Comparison of ENCODE assay signal across 20 cellular contexts in the genomic region with DNA sequence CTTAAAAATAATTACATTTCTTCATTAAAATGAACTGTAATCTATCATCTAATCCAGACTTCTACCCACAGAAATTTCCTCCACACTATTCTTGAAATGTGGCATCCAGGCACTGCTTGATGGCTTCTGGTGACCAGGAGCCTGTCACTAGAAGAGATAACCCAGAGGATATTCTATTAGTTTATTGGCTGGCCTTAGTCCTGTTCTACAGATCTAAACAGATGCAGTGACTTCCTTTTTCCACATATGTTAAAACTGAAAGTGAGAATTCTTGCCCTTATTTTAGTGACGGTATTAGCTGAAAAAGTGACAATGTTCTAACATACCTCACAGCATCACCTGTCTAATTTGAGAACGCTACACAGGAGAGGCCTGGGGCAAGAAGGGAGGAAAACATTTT.
DNase-seq lines count a peak whose midpoint lies in the region; ATAC-seq, FAIRE-seq and TF ChIP-seq lines count a peak whose summit lies in the region.
"Had no signal": no experiment of that assay in that cellular context is flagged by ENCODE, and none has a peak within 500 bp of the region (broad histone marks: within the 10 kb centered on the region; RNA-seq: fewer than 3 reads in every experiment).

No MANE protein-coding gene starts in this region.

- peaks cover 4 to 5% of the 10 kb centered on the region in 2 donors for H3K9me3 Mint-ChIP-seq in stimulated activated naive B cell treated with anti-CD40 and anti-IgM and Interleukin-4, amounts not matched to agents 10 μg/mL and 1 μg/mL and 100 μg/mL, for 72 hours
- H3K9me3 Mint-ChIP-seq: activated naive CD8-positive, alpha-beta T cell treated with anti-CD3 and anti-CD28 coated beads for 36 hours had no signal

- H3K36me3 ChIP-seq in hepatocyte (replicated peaks; ENCODE audit: insufficient read depth, low read depth) (no peaks in the 10 kb centered on the region), adrenal gland (replicated peaks in 1 of 2) (no peaks in the 10 kb centered on the region)
- H3K36me3 ChIP-seq: SJCRH30 had no signal

- no peaks in the 10 kb centered on the region for H3K79me2 ChIP-seq in hepatocyte

- no peaks in the 10 kb centered on the region for H3K27me3 Mint-ChIP-seq in stimulated activated naive B cell treated with anti-CD40 and anti-IgM and Interleukin-4, amounts not matched to agents 10 μg/mL and 1 μg/mL and 100 μg/mL, for 72 hours
- H3K27me3 Mint-ChIP-seq: activated naive CD8-positive, alpha-beta T cell treated with anti-CD3 and anti-CD28 coated beads for 36 hours; IgD-negative memory B cell had no signal

- no peak overlapping the region for H3K27ac Mint-ChIP-seq in stimulated activated naive B cell treated with anti-CD40 and anti-IgM and Interleukin-4, amounts not matched to agents 10 μg/mL and 1 μg/mL and 100 μg/mL, for 72 hours
- H3K27ac Mint-ChIP-seq: activated naive CD8-positive, alpha-beta T cell treated with anti-CD3 and anti-CD28 coated beads for 36 hours; IgD-negative memory B cell had no signal

- intact Hi-C loops in adrenal gland (cut with DNase I) = no loop called here
- intact Hi-C loops in dorsolateral prefrontal cortex (cut with DNase I) = no loop called here

- no peak overlapping the region for H3K4me2 ChIP-seq in hepatocyte

- H3K4me3 ChIP-seq in hepatocyte = no peak overlapping the region
- no peak overlapping the region for H3K4me3 ChIP-seq in adrenal gland
- peak overlapping the region in 3 of 59 donors; percentile 9 to 42 (median 29) for H3K4me3 ChIP-seq in dorsolateral prefrontal cortex
- H3K4me3 ChIP-seq: SJCRH30 had no signal

- no peaks in the 10 kb centered on the region for H4K20me1 ChIP-seq in hepatocyte (ENCODE audit: insufficient read depth, poor library complexity, severe bottlenecking)

- H3K27ac ChIP-seq in hepatocyte (peak overlapping the region; percentile 14), adrenal gland (no peak overlapping the region), dorsolateral prefrontal cortex (no peak overlapping the region)
- H3K27ac ChIP-seq: SJCRH30 had no signal

- H3K4me1 ChIP-seq in hepatocyte (ENCODE audit: insufficient read depth) (no peaks in the 10 kb centered on the region), adrenal gland (replicated peaks in 1 of 2) (no peaks in the 10 kb centered on the region)
- H3K4me1 ChIP-seq: SJCRH30 had no signal

- 74% methylated on average over 2 of the region's 2 CpGs for WGBS in hepatocyte (ENCODE audit: low lambda C conversion rate, missing lambda C conversion rate)
- WGBS in adrenal gland, 4 donors = 61 to 72% (median 67%) methylated on average over 2 of the region's 2 CpGs

- TF ChIP-seq POLR2A in GM12892 (IDR thresholded peaks at IDR 0.05; ENCODE audit: low read depth, low read length) (no peak), adrenal gland (IDR thresholded peaks at IDR 0.05) (no peak)

- H2AFZ ChIP-seq in hepatocyte = no peak overlapping the region

- H3K4me1 Mint-ChIP-seq in stimulated activated naive B cell treated with anti-CD40 and anti-IgM and Interleukin-4, amounts not matched to agents 10 μg/mL and 1 μg/mL and 100 μg/mL, for 72 hours = no peaks in the 10 kb centered on the region
- H3K4me1 Mint-ChIP-seq: activated naive CD8-positive, alpha-beta T cell treated with anti-CD3 and anti-CD28 coated beads for 36 hours; IgD-negative memory B cell had no signal

- H3K9me3 ChIP-seq in hepatocyte (ENCODE audit: low read depth) (no peaks in the 10 kb centered on the region), adrenal gland (replicated peaks in 1 of 3) (no peaks in the 10 kb centered on the region)
- H3K9me3 ChIP-seq: SJCRH30 had no signal

- no peak overlapping the region for H3K4me3 Mint-ChIP-seq in stimulated activated naive B cell treated with anti-CD40 and anti-IgM and Interleukin-4, amounts not matched to agents 10 μg/mL and 1 μg/mL and 100 μg/mL, for 72 hours
- H3K4me3 Mint-ChIP-seq: activated naive CD8-positive, alpha-beta T cell treated with anti-CD3 and anti-CD28 coated beads for 36 hours; IgD-negative memory B cell; neural crest cell had no signal

- no peaks in the 10 kb centered on the region for H3K9me2 ChIP-seq in hepatocyte (replicated peaks; ENCODE audit: insufficient read depth)

- no peaks in the 10 kb centered on the region for H3K36me3 Mint-ChIP-seq in stimulated activated naive B cell treated with anti-CD40 and anti-IgM and Interleukin-4, amounts not matched to agents 10 μg/mL and 1 μg/mL and 100 μg/mL, for 72 hours
- H3K36me3 Mint-ChIP-seq: activated naive CD8-positive, alpha-beta T cell treated with anti-CD3 and anti-CD28 coated beads for 36 hours; IgD-negative memory B cell had no signal

- TF ChIP-seq CTCF in hepatocyte (IDR thresholded peaks at IDR 0.05; ENCODE audit: poor library complexity) (no peak), adrenal gland (IDR thresholded peaks at IDR 0.05) (no peak), dorsolateral prefrontal cortex (IDR thresholded peaks at IDR 0.05 in 54 of 56, conservative IDR thresholded peaks at IDR 0.05 in 2 of 56; ENCODE audit: low read depth in 1 of 56, partially characterized antibody in 56 of 56) (no peak)

- no peak for DNase-seq in GM12892 (ENCODE audit: insufficient read length)
- no peak for DNase-seq in hepatocyte (ENCODE audit: low spot score)
- no peak for DNase-seq in adrenal gland
- no peak for DNase-seq in stimulated activated naive B cell treated with anti-CD40 and anti-IgM and Interleukin-4, amounts not matched to agents 10 μg/mL and 1 μg/mL and 100 μg/mL, for 72 hours
- no peak for DNase-seq in dorsolateral prefrontal cortex
- no peak for DNase-seq in COLO668 (lab: John Stamatoyannopoulos, UW; ENCODE audit: unreplicated experiment)
- DNase-seq: activated naive CD8-positive, alpha-beta T cell treated with anti-CD3 and anti-CD28 coated beads for 36 hours; activated T-cell treated with anti-CD3 and anti-CD28 coated beads, Interleukin-2, amount 50 U/mL, for 1 hour; DMS 273 treated with DMSO at 0.1 percent for 48 hours; effector CD4-positive, alpha-beta T cell; mesendoderm; NCI-H1105; right cardiac atrium; SJCRH30 had no signal

- H3K27me3 ChIP-seq in hepatocyte = no peaks in the 10 kb centered on the region
- no peaks in the 10 kb centered on the region for H3K27me3 ChIP-seq in adrenal gland
- peaks cover 0 to 6% (median 0%) of the 10 kb centered on the region in 45 donors for H3K27me3 ChIP-seq in dorsolateral prefrontal cortex
- H3K27me3 ChIP-seq: SJCRH30 had no signal

- peak; percentile 81 for ATAC-seq in GM19324 (IDR thresholded peaks at IDR 0.05; ENCODE audit: low FRiP score, unreplicated experiment)
- peak; percentile 89 for ATAC-seq in HG03378 (IDR thresholded peaks at IDR 0.05; ENCODE audit: unreplicated experiment)
- ATAC-seq in stimulated activated naive B cell treated with anti-CD40 and anti-IgM and Interleukin-4, amounts not matched to agents 10 μg/mL and 1 μg/mL and 100 μg/mL, for 72 hours (replicated peaks) = no peak
- ATAC-seq: right cardiac atrium had no signal

- FAIRE-seq in GM12892 (lab: Jason Lieb, UNC) = peak; percentile 84
- FAIRE-seq: bronchial epithelial cell, keratinocyte had no signal

Comparison
In these comparisons a context has a peak if more than half of its experiments do, and no peak if none do; other contexts are left out.
1. ATAC-seq: peak in GM19324 (single experiment) and HG03378 (single experiment); none in stimulated activated naive B cell treated with anti-CD40 and anti-IgM and Interleukin-4, amounts not matched to agents 10 μg/mL and 1 μg/mL and 100 μg/mL, for 72 hours (0 of 2).